33 cellular contexts compared by ENCODE assay signal in genomic region chr10:97396056-97396455, GRCh38.
"Had no signal": no experiment of that assay in that cellular context is flagged by ENCODE, and none has a peak within 500 bp of the region (broad histone marks: within the 10 kb centered on the region; RNA-seq: fewer than 3 reads in every experiment).

No MANE protein-coding gene starts in this region.

- H3K4me3 Mint-ChIP-seq: activated CD4-positive, alpha-beta memory T cell treated with anti-CD3 and anti-CD28 coated beads for 36 hours; activated CD4-positive, alpha-beta T cell treated with anti-CD3 and anti-CD28 coated beads for 36 hours; activated CD4-positive, alpha-beta T cell treated with anti-CD3 and anti-CD28 coated beads, Interleukin-2, amount 10 ng/mL, durations not matched to agents 24 days and 14 days; activated CD8-positive, alpha-beta memory T cell treated with anti-CD3 and anti-CD28 coated beads, Interleukin-2, amount 10 ng/mL, durations not matched to agents 7 days and 5 days; activated CD8-positive, alpha-beta T cell treated with anti-CD3 and anti-CD28 coated beads, Interleukin-2, amount 10 ng/mL, durations not matched to agents 7 days and 5 days; activated naive CD4-positive, alpha-beta T cell treated with anti-CD3 and anti-CD28 coated beads for 36 hours; activated naive CD4-positive, alpha-beta T cell treated with anti-CD3 and anti-CD28 coated beads, Interleukin-2, amount 50 U/mL, for 24 hours; activated naive CD8-positive, alpha-beta T cell treated with anti-CD3 and anti-CD28 coated beads for 36 hours; activated naive CD8-positive, alpha-beta T cell treated with anti-CD3 and anti-CD28 coated beads, Interleukin-2, amount 50 U/mL, for 24 hours; activated T-helper 1 cell treated with anti-CD3 and anti-CD28 coated beads, Interleukin-12 subunit alpha, Interleukin-12 subunit beta, Interleukin-2, Interleukin-4 antibody, amounts not matched to agents 30 ng/mL and 10 ng/mL and 1 ng/mL, durations not matched to agents 14 hours and 24 hours and 36 hours; dendritic cell treated with granulocyte-macrophage colony-stimulating factor and Interleukin-4, amounts not matched to agents 40 ng/mL and 50 ng/mL, for 4 days; endodermal cell; T-cell; T-helper 1 cell treated with Interleukin-12 subunit alpha and Interleukin-12 subunit beta and Interleukin-4 antibody, amounts not matched to agents 30 μg/mL and 1 μg/mL, for 36 hours had no signal

- DNase-seq: activated CD4-positive, alpha-beta memory T cell treated with anti-CD3 and anti-CD28 coated beads for 36 hours; activated CD4-positive, alpha-beta T cell treated with anti-CD3 and anti-CD28 coated beads for 36 hours; activated CD4-positive, alpha-beta T cell treated with anti-CD3 and anti-CD28 coated beads, Interleukin-2, amount 10 ng/mL, durations not matched to agents 24 days and 14 days; activated CD4-positive, CD25-positive, alpha-beta regulatory T cell; activated CD4-positive, CD25-positive, alpha-beta regulatory T cell treated with anti-CD3 and anti-CD28 coated beads, Interleukin-2, amount 50 U/mL, for 72 hours; activated CD8-positive, alpha-beta memory T cell treated with anti-CD3 and anti-CD28 coated beads, Interleukin-2, amount 10 ng/mL, durations not matched to agents 7 days and 5 days; activated CD8-positive, alpha-beta memory T cell treated with anti-CD3 and anti-CD28 coated beads, Interleukin-2, amount 50 U/mL, for 4 hours; activated CD8-positive, alpha-beta T cell treated with anti-CD3 and anti-CD28 coated beads, Interleukin-2, amount 10 ng/mL, durations not matched to agents 7 days and 5 days; activated effector memory CD4-positive, alpha-beta T cell treated with anti-CD3 and anti-CD28 coated beads, Interleukin-2, amount 50 U/mL, for 16 hours; activated naive CD4-positive, alpha-beta T cell treated with anti-CD3 and anti-CD28 coated beads for 36 hours; activated naive CD8-positive, alpha-beta T cell treated with anti-CD3 and anti-CD28 coated beads for 36 hours; activated naive CD8-positive, alpha-beta T cell treated with anti-CD3 and anti-CD28 coated beads, Interleukin-2, amount 50 U/mL, for 24 hours; activated T-cell treated with anti-CD3 and anti-CD28 coated beads, Interleukin-2, amount 50 U/mL, for 1 hour; activated T-cell treated with anti-CD3 and anti-CD28 coated beads, Interleukin-2, amount 50 U/mL, for 48 hours; adrenal gland; amygdala; aorta; body of pancreas; central memory CD4-positive, alpha-beta T cell; dorsolateral prefrontal cortex; effector memory CD4-positive, alpha-beta T cell; endodermal cell; erythroblast; foreskin keratinocyte; gastrocnemius medialis; glutamatergic neuron; SW 1271; T-cell had no signal

- H3K27ac Mint-ChIP-seq: activated CD4-positive, alpha-beta memory T cell treated with anti-CD3 and anti-CD28 coated beads for 36 hours; activated CD4-positive, alpha-beta T cell treated with anti-CD3 and anti-CD28 coated beads for 36 hours; activated CD4-positive, alpha-beta T cell treated with anti-CD3 and anti-CD28 coated beads, Interleukin-2, amount 10 ng/mL, durations not matched to agents 24 days and 14 days; activated CD8-positive, alpha-beta memory T cell treated with anti-CD3 and anti-CD28 coated beads, Interleukin-2, amount 10 ng/mL, durations not matched to agents 7 days and 5 days; activated CD8-positive, alpha-beta T cell treated with anti-CD3 and anti-CD28 coated beads, Interleukin-2, amount 10 ng/mL, durations not matched to agents 7 days and 5 days; activated naive CD4-positive, alpha-beta T cell treated with anti-CD3 and anti-CD28 coated beads for 36 hours; activated naive CD4-positive, alpha-beta T cell treated with anti-CD3 and anti-CD28 coated beads, Interleukin-2, amount 50 U/mL, for 24 hours; activated naive CD8-positive, alpha-beta T cell treated with anti-CD3 and anti-CD28 coated beads for 36 hours; activated naive CD8-positive, alpha-beta T cell treated with anti-CD3 and anti-CD28 coated beads, Interleukin-2, amount 50 U/mL, for 24 hours; activated T-helper 1 cell treated with anti-CD3 and anti-CD28 coated beads, Interleukin-12 subunit alpha, Interleukin-12 subunit beta, Interleukin-2, Interleukin-4 antibody, amounts not matched to agents 30 ng/mL and 10 ng/mL and 1 ng/mL, durations not matched to agents 14 hours and 24 hours and 36 hours; activated T-helper 2 cell treated with anti-CD3 and anti-CD28 coated beads, Interferon-gamma antibody, Interleukin-2, Interleukin-4, amounts not matched to agents 10 μg/mL and 5 μg/mL and 100 μg/mL, durations not matched to agents 14 hours and 24 hours and 36 hours; dendritic cell treated with granulocyte-macrophage colony-stimulating factor and Interleukin-4, amounts not matched to agents 40 ng/mL and 50 ng/mL, for 4 days; endodermal cell; T-cell; T-helper 1 cell treated with Interleukin-12 subunit alpha and Interleukin-12 subunit beta and Interleukin-4 antibody, amounts not matched to agents 30 μg/mL and 1 μg/mL, for 36 hours had no signal

- H3K27me3 Mint-ChIP-seq: activated CD4-positive, alpha-beta memory T cell treated with anti-CD3 and anti-CD28 coated beads for 36 hours; activated CD4-positive, alpha-beta T cell treated with anti-CD3 and anti-CD28 coated beads for 36 hours; activated CD4-positive, alpha-beta T cell treated with anti-CD3 and anti-CD28 coated beads, Interleukin-2, amount 10 ng/mL, durations not matched to agents 24 days and 14 days; activated CD8-positive, alpha-beta memory T cell treated with anti-CD3 and anti-CD28 coated beads, Interleukin-2, amount 10 ng/mL, durations not matched to agents 7 days and 5 days; activated naive CD4-positive, alpha-beta T cell treated with anti-CD3 and anti-CD28 coated beads, Interleukin-2, amount 50 U/mL, for 24 hours; activated naive CD8-positive, alpha-beta T cell treated with anti-CD3 and anti-CD28 coated beads for 36 hours; activated naive CD8-positive, alpha-beta T cell treated with anti-CD3 and anti-CD28 coated beads, Interleukin-2, amount 50 U/mL, for 24 hours; dendritic cell treated with granulocyte-macrophage colony-stimulating factor and Interleukin-4, amounts not matched to agents 40 ng/mL and 50 ng/mL, for 4 days; T-cell had no signal

- ATAC-seq: activated CD4-positive, alpha-beta T cell treated with anti-CD3 and anti-CD28 coated beads for 36 hours; activated CD8-positive, alpha-beta memory T cell treated with anti-CD3 and anti-CD28 coated beads, Interleukin-2, amount 10 ng/mL, durations not matched to agents 7 days and 5 days; activated CD8-positive, alpha-beta T cell treated with anti-CD3 and anti-CD28 coated beads, Interleukin-2, amount 10 ng/mL, durations not matched to agents 7 days and 5 days; activated naive CD8-positive, alpha-beta T cell treated with anti-CD3 and anti-CD28 coated beads, Interleukin-2, amount 50 U/mL, for 24 hours; body of pancreas; foreskin keratinocyte; gastrocnemius medialis; T-cell had no signal

- H3K9me3 Mint-ChIP-seq: activated CD4-positive, alpha-beta memory T cell treated with anti-CD3 and anti-CD28 coated beads for 36 hours; activated CD4-positive, alpha-beta T cell treated with anti-CD3 and anti-CD28 coated beads, Interleukin-2, amount 10 ng/mL, durations not matched to agents 24 days and 14 days; activated naive CD4-positive, alpha-beta T cell treated with anti-CD3 and anti-CD28 coated beads for 36 hours; activated naive CD4-positive, alpha-beta T cell treated with anti-CD3 and anti-CD28 coated beads, Interleukin-2, amount 50 U/mL, for 24 hours; activated naive CD8-positive, alpha-beta T cell treated with anti-CD3 and anti-CD28 coated beads for 36 hours; activated naive CD8-positive, alpha-beta T cell treated with anti-CD3 and anti-CD28 coated beads, Interleukin-2, amount 50 U/mL, for 24 hours; activated T-helper 1 cell treated with anti-CD3 and anti-CD28 coated beads, Interleukin-12 subunit alpha, Interleukin-12 subunit beta, Interleukin-2, Interleukin-4 antibody, amounts not matched to agents 30 ng/mL and 10 ng/mL and 1 ng/mL, durations not matched to agents 14 hours and 24 hours and 36 hours; activated T-helper 2 cell treated with anti-CD3 and anti-CD28 coated beads, Interferon-gamma antibody, Interleukin-2, Interleukin-4, amounts not matched to agents 10 μg/mL and 5 μg/mL and 100 μg/mL, durations not matched to agents 14 hours and 24 hours and 36 hours; dendritic cell treated with granulocyte-macrophage colony-stimulating factor and Interleukin-4, amounts not matched to agents 40 ng/mL and 50 ng/mL, for 4 days; endodermal cell; T-cell; T-helper 1 cell treated with Interleukin-12 subunit alpha and Interleukin-12 subunit beta and Interleukin-4 antibody, amounts not matched to agents 30 μg/mL and 1 μg/mL, for 36 hours had no signal
